Comparison of ENCODE assay signal across 18 cellular contexts in the genomic region with DNA sequence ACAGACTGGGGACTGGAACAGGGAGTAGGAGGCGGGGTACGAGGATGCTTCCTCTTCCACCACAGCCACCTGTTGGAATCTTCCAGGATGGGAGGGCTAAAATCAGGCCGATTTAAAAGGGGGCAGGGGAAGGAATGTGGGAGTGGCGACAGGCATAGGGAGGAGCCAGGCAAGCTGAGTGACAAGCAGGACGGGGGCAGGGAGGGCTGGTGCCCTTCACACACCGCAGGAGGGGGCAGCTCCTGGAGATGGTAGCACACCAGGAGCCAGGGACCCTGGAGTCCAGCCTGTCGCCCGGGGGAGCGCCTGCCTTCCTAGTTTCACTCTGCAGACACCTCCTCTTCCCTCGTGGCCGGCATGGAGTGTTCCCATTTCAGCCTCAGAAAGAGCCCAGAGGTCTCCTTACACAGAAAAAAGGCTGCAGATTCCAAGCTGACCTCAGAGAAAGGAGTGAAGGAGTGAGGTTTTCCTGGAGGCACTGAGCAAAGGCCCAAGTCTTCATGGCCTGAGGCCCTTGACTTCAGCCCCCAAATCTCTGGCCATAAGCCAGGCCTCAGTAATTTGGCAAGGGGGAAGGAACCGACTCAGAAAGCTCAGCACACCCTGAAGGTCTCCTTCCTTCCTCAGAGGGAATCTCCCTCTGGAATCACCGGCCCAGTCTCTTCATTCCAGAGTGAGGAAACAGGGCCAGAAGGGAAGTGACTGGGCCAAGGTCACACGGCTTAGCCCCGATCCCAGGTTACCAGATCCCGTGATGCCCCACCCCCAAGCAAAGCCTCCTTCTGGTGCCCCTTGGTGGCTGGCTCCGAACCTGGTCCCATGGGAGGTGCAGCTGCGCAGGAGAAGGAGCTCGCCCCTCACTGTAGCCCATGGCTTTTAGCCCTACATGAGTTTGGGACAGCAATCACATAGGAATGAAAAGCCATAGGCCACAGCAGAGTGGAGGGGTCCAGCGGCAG. TPM values are rescaled to one million over a fixed set of nuclear protein-coding genes. Genes with fewer than 3 reads are reported as not detected.
DNase-seq lines count a peak whose midpoint lies in the region; ATAC-seq and TF ChIP-seq lines count a peak whose summit lies in the region.
"Had no signal": no experiment of that assay in that cellular context is flagged by ENCODE, and none has a peak within 500 bp of the region (broad histone marks: within the 10 kb centered on the region; RNA-seq: fewer than 3 reads in every experiment).

No MANE protein-coding gene starts in this region.

- WGBS in mesodermal cell (ENCODE audit: insufficient coverage in 2 of 2), 2 experiments: 29 to 48% methylated on average over 12 to 19 of the region's 20 CpGs

- no peaks in the 10 kb centered on the region for H3K36me3 Mint-ChIP-seq in CD4-positive, CD25-positive, alpha-beta regulatory T cell
- no peaks in the 10 kb centered on the region for H3K36me3 Mint-ChIP-seq in activated T-helper 1 cell treated with anti-CD3 and anti-CD28 coated beads, Interleukin-12 subunit alpha, Interleukin-12 subunit beta, Interleukin-2, Interleukin-4 antibody, amounts not matched to agents 30 ng/mL and 10 ng/mL and 1 ng/mL, durations not matched to agents 14 hours and 24 hours and 36 hours (ENCODE audit: low read depth)
- H3K36me3 Mint-ChIP-seq: activated naive CD4-positive, alpha-beta T cell treated with anti-CD3 and anti-CD28 coated beads, Interleukin-2, amount 50 U/mL, for 72 hours; naive thymus-derived CD8-positive, alpha-beta T cell had no signal

- intact Hi-C loops in activated T-helper 1 cell treated with anti-CD3 and anti-CD28 coated beads, Interleukin-12 subunit alpha, Interleukin-12 subunit beta, Interleukin-2, Interleukin-4 antibody, amounts not matched to agents 30 ng/mL and 10 ng/mL and 1 ng/mL, durations not matched to agents 14 hours and 24 hours and 36 hours (cut with micrococcal nuclease): loop anchor here (10.0 kb wide), 1 partner anchor 183 kb away; no protein-coding TSS in a partner anchor
- intact Hi-C loops in dorsolateral prefrontal cortex (cut with DNase I): no loop called here

- peaks cover 0 to 2% (median 0%) of the 10 kb centered on the region in 7 donors for H3K9me3 Mint-ChIP-seq in CD4-positive, CD25-positive, alpha-beta regulatory T cell
- H3K9me3 Mint-ChIP-seq in activated T-helper 1 cell treated with anti-CD3 and anti-CD28 coated beads, Interleukin-12 subunit alpha, Interleukin-12 subunit beta, Interleukin-2, Interleukin-4 antibody, amounts not matched to agents 30 ng/mL and 10 ng/mL and 1 ng/mL, durations not matched to agents 14 hours and 24 hours and 36 hours: no peaks in the 10 kb centered on the region
- H3K9me3 Mint-ChIP-seq: activated naive CD4-positive, alpha-beta T cell treated with anti-CD3 and anti-CD28 coated beads, Interleukin-2, amount 50 U/mL, for 72 hours; HFFc6; IgD-negative memory B cell; naive thymus-derived CD8-positive, alpha-beta T cell had no signal

- no peaks in the 10 kb centered on the region for H3K36me3 ChIP-seq in CD4-positive, CD25-positive, alpha-beta regulatory T cell (ENCODE audit: control insufficient read depth, insufficient read depth, low read length)
- no peaks in the 10 kb centered on the region for H3K36me3 ChIP-seq in mesodermal cell (ENCODE audit: control insufficient read depth, insufficient read depth, low read length)
- H3K36me3 ChIP-seq: upper lobe of left lung had no signal

- TF ChIP-seq CTCF in dorsolateral prefrontal cortex (IDR thresholded peaks at IDR 0.05 in 54 of 56, conservative IDR thresholded peaks at IDR 0.05 in 2 of 56; ENCODE audit: low read depth in 1 of 56, partially characterized antibody in 56 of 56): no peak

- H3K27ac ChIP-seq in CD4-positive, CD25-positive, alpha-beta regulatory T cell (ENCODE audit: insufficient read depth, low read length, poor library complexity, severe bottlenecking): no peak overlapping the region
- H3K27ac ChIP-seq in mesodermal cell (ENCODE audit: low read depth, low read length, severe bottlenecking) (peak overlapping the region; percentile 0), dorsolateral prefrontal cortex (peak overlapping the region in 2 of 59 donors; percentile 27 to 71)

- no peak overlapping the region for H3K4me3 ChIP-seq in CD4-positive, CD25-positive, alpha-beta regulatory T cell (ENCODE audit: low read depth, low read length)
- H3K4me3 ChIP-seq in mesodermal cell (ENCODE audit: extremely low read depth, insufficient read depth, low read length, poor library complexity, severe bottlenecking) (peak overlapping the region; percentile 50), dorsolateral prefrontal cortex (peak overlapping the region in 1 of 59 donors; percentile 28)

- no peaks in the 10 kb centered on the region for H3K4me1 ChIP-seq in CD4-positive, CD25-positive, alpha-beta regulatory T cell (ENCODE audit: control insufficient read depth, insufficient read depth, low read length, poor library complexity, severe bottlenecking)
- H3K4me1 ChIP-seq in mesodermal cell (ENCODE audit: control insufficient read depth, insufficient read depth, low read length, poor library complexity, severe bottlenecking): peaks cover 75% of the 10 kb centered on the region

- peaks cover 0 to 9% (median 4%) of the 10 kb centered on the region in 4 donors for H3K4me1 Mint-ChIP-seq in CD4-positive, CD25-positive, alpha-beta regulatory T cell
- H3K4me1 Mint-ChIP-seq in activated T-helper 1 cell treated with anti-CD3 and anti-CD28 coated beads, Interleukin-12 subunit alpha, Interleukin-12 subunit beta, Interleukin-2, Interleukin-4 antibody, amounts not matched to agents 30 ng/mL and 10 ng/mL and 1 ng/mL, durations not matched to agents 14 hours and 24 hours and 36 hours (ENCODE audit: low read depth): peaks cover 5% of the 10 kb centered on the region

- ATAC-seq in CD4-positive, CD25-positive, alpha-beta regulatory T cell (ENCODE audit: low read depth in 2 of 2): no peak
- ATAC-seq in GM18511 (IDR thresholded peaks at IDR 0.05; ENCODE audit: unreplicated experiment): no peak
- ATAC-seq: activated naive CD4-positive, alpha-beta T cell treated with anti-CD3 and anti-CD28 coated beads, Interleukin-2, amount 50 U/mL, for 72 hours; naive thymus-derived CD8-positive, alpha-beta T cell had no signal

- peaks cover 14% of the 10 kb centered on the region for H3K27me3 Mint-ChIP-seq in CD4-positive, CD25-positive, alpha-beta regulatory T cell
- H3K27me3 Mint-ChIP-seq in activated T-helper 1 cell treated with anti-CD3 and anti-CD28 coated beads, Interleukin-12 subunit alpha, Interleukin-12 subunit beta, Interleukin-2, Interleukin-4 antibody, amounts not matched to agents 30 ng/mL and 10 ng/mL and 1 ng/mL, durations not matched to agents 14 hours and 24 hours and 36 hours (ENCODE audit: insufficient read depth): peaks cover 33% of the 10 kb centered on the region

- H3K9me3 ChIP-seq in CD4-positive, CD25-positive, alpha-beta regulatory T cell (ENCODE audit: control insufficient read depth in 2 of 2, low read length in 2 of 2): no peaks in the 10 kb centered on the region
- no peaks in the 10 kb centered on the region for H3K9me3 ChIP-seq in mesodermal cell (ENCODE audit: control insufficient read depth, low read length)
- H3K9me3 ChIP-seq: upper lobe of left lung had no signal

- no peak for DNase-seq in CD4-positive, CD25-positive, alpha-beta regulatory T cell
- DNase-seq in NCI-H226: peak; percentile 96
- DNase-seq in ecto neural progenitor cell (ENCODE audit: low spot score): peak; percentile 72
- DNase-seq in NCI-H146 treated with DMSO at 0.1 percent for 48 hours (lab: John Stamatoyannopoulos, UW; ENCODE audit: unreplicated experiment): no peak
- no peak for DNase-seq in activated T-helper 1 cell treated with anti-CD3 and anti-CD28 coated beads, Interleukin-12 subunit alpha, Interleukin-12 subunit beta, Interleukin-2, Interleukin-4 antibody, amounts not matched to agents 30 ng/mL and 10 ng/mL and 1 ng/mL, durations not matched to agents 14 hours and 24 hours and 36 hours (ENCODE audit: low spot score)
- DNase-seq in dorsolateral prefrontal cortex: no peak
- DNase-seq: activated CD8-positive, alpha-beta memory T cell treated with anti-CD3 and anti-CD28 coated beads for 24 hours; HFFc6; naive thymus-derived CD8-positive, alpha-beta T cell; NCI-H1930 had no signal

- no peak overlapping the region for H3K4me3 Mint-ChIP-seq in CD4-positive, CD25-positive, alpha-beta regulatory T cell
- H3K4me3 Mint-ChIP-seq in activated T-helper 1 cell treated with anti-CD3 and anti-CD28 coated beads, Interleukin-12 subunit alpha, Interleukin-12 subunit beta, Interleukin-2, Interleukin-4 antibody, amounts not matched to agents 30 ng/mL and 10 ng/mL and 1 ng/mL, durations not matched to agents 14 hours and 24 hours and 36 hours: no peak overlapping the region
- H3K4me3 Mint-ChIP-seq: HFFc6; IgD-negative memory B cell; naive thymus-derived CD8-positive, alpha-beta T cell had no signal

- peak overlapping the region in 2 of 3 donors; percentile 33 to 40 for H3K27ac Mint-ChIP-seq in CD4-positive, CD25-positive, alpha-beta regulatory T cell
- H3K27ac Mint-ChIP-seq in activated T-helper 1 cell treated with anti-CD3 and anti-CD28 coated beads, Interleukin-12 subunit alpha, Interleukin-12 subunit beta, Interleukin-2, Interleukin-4 antibody, amounts not matched to agents 30 ng/mL and 10 ng/mL and 1 ng/mL, durations not matched to agents 14 hours and 24 hours and 36 hours: no peak overlapping the region
- H3K27ac Mint-ChIP-seq: activated naive CD4-positive, alpha-beta T cell treated with anti-CD3 and anti-CD28 coated beads, Interleukin-2, amount 50 U/mL, for 72 hours; HFFc6 had no signal

- H3K27me3 ChIP-seq in CD4-positive, CD25-positive, alpha-beta regulatory T cell (ENCODE audit: control insufficient read depth, insufficient read depth, low read length): peaks cover 5% of the 10 kb centered on the region
- peaks cover 0 to 22% (median 4%) of the 10 kb centered on the region in 45 donors for H3K27me3 ChIP-seq in dorsolateral prefrontal cortex

RNA-seq across cellular contexts. Expression of a gene that starts 8.1 kb away (rescaled TPM):
- total RNA-seq in CD4-positive, CD25-positive, alpha-beta regulatory T cell: 0.15 TPM
- not detected for polyA plus RNA-seq in CD4-positive, CD25-positive, alpha-beta regulatory T cell
- polyA plus RNA-seq in mesodermal cell (2013, experiment 1 of 2): 3.2 TPM
- polyA plus RNA-seq in mesodermal cell (2013, experiment 2 of 2): 2.5 TPM
- 0.16 and 0.24 TPM in 2 replicates for total RNA-seq in activated T-helper 1 cell treated with anti-CD3 and anti-CD28 coated beads, Interleukin-12 subunit alpha, Interleukin-12 subunit beta, Interleukin-2, Interleukin-4 antibody, amounts not matched to agents 30 ng/mL and 10 ng/mL and 1 ng/mL, durations not matched to agents 14 hours and 24 hours and 36 hours
- total RNA-seq in dorsolateral prefrontal cortex: 1 to 10 TPM in 107 of 120 experiments, under 1 TPM in 13; 0.46 to 4.5 (median 1.7) TPM
- total RNA-seq: fibroblast of lung, HFFc6 had no signal
- polyA plus RNA-seq: fibroblast of lung; IgD-negative memory B cell; naive thymus-derived CD8-positive, alpha-beta T cell had no signal

RNA-seq across cellular contexts. Expression of a gene that starts 25.9 kb away (rescaled TPM):
- total RNA-seq in CD4-positive, CD25-positive, alpha-beta regulatory T cell: not detected
- polyA plus RNA-seq in CD4-positive, CD25-positive, alpha-beta regulatory T cell: not detected
- polyA plus RNA-seq in mesodermal cell (2013, experiment 1 of 2): 7.1 TPM
- 4.1 TPM for polyA plus RNA-seq in mesodermal cell (2013, experiment 2 of 2)
- not detected in 2 replicates for total RNA-seq in activated T-helper 1 cell treated with anti-CD3 and anti-CD28 coated beads, Interleukin-12 subunit alpha, Interleukin-12 subunit beta, Interleukin-2, Interleukin-4 antibody, amounts not matched to agents 30 ng/mL and 10 ng/mL and 1 ng/mL, durations not matched to agents 14 hours and 24 hours and 36 hours
- total RNA-seq in dorsolateral prefrontal cortex: 1 to 10 TPM in 94 of 120 experiments, under 1 TPM in 5, not detected in 21; 0.71 to 6.6 (median 2.0) TPM
- total RNA-seq: fibroblast of lung; HFFc6; naive thymus-derived CD8-positive, alpha-beta T cell; T-helper 2 cell treated with Interferon-gamma antibody and Interleukin-4, amounts not matched to agents 100 ng/mL and 5 ng/mL, for 36 hours had no signal
- polyA plus RNA-seq: AG04450; fibroblast of lung; IgD-negative memory B cell; naive thymus-derived CD8-positive, alpha-beta T cell had no signal

RNA-seq across cellular contexts. Expression of a gene that starts 56.7 kb away (rescaled TPM):
- total RNA-seq in CD4-positive, CD25-positive, alpha-beta regulatory T cell: 0.49 TPM
- not detected for polyA plus RNA-seq in CD4-positive, CD25-positive, alpha-beta regulatory T cell
- 33.5 TPM for polyA plus RNA-seq in mesodermal cell (2013, experiment 1 of 2)
- 31.1 TPM for polyA plus RNA-seq in mesodermal cell (2013, experiment 2 of 2)
- total RNA-seq in activated T-helper 1 cell treated with anti-CD3 and anti-CD28 coated beads, Interleukin-12 subunit alpha, Interleukin-12 subunit beta, Interleukin-2, Interleukin-4 antibody, amounts not matched to agents 30 ng/mL and 10 ng/mL and 1 ng/mL, durations not matched to agents 14 hours and 24 hours and 36 hours: 0.21 and 0.47 TPM in 2 replicates
- total RNA-seq in dorsolateral prefrontal cortex: 100 to 1,000 TPM in 101 of 120 experiments, 10 to 100 TPM in 19; 55.9 to 606 (median 176) TPM

Comparison
In these comparisons a context has a peak if more than half of its experiments do, and no peak if none do; other contexts are left out.
1. DNase-seq: peak in NCI-H226 (single experiment) and ecto neural progenitor cell (single experiment); none in CD4-positive, CD25-positive, alpha-beta regulatory T cell (0 of 3), NCI-H146 treated with DMSO at 0.1 percent for 48 hours (single experiment), activated T-helper 1 cell treated with anti-CD3 and anti-CD28 coated beads, Interleukin-12 subunit alpha, Interleukin-12 subunit beta, Interleukin-2, Interleukin-4 antibody, amounts not matched to agents 30 ng/mL and 10 ng/mL and 1 ng/mL, durations not matched to agents 14 hours and 24 hours and 36 hours (single experiment) and dorsolateral prefrontal cortex (0 of 10).
2. RNA of a gene that starts 56.7 kb away (total RNA-seq): 55.9 to 606 TPM in dorsolateral prefrontal cortex; 0.49 TPM in CD4-positive, CD25-positive, alpha-beta regulatory T cell (single experiment) and 0.21 to 0.47 TPM in activated T-helper 1 cell treated with anti-CD3 and anti-CD28 coated beads, Interleukin-12 subunit alpha, Interleukin-12 subunit beta, Interleukin-2, Interleukin-4 antibody, amounts not matched to agents 30 ng/mL and 10 ng/mL and 1 ng/mL, durations not matched to agents 14 hours and 24 hours and 36 hours; every median in the first group is over 10 times any median in the second.